ENCODE assay signal across 7 cellular contexts in genomic region chr12:48682927-48683326, GRCh38. TPM values are rescaled to one million over a fixed set of nuclear protein-coding genes. Genes with fewer than 3 reads are reported as not detected.
DNase-seq lines count a peak whose midpoint lies in the region; FAIRE-seq and TF ChIP-seq lines count a peak whose summit lies in the region.

No MANE protein-coding gene starts in this region.

- H3F3A ChIP-seq in GM23248 (ENCODE audit: insufficient read depth) = peaks cover 30% of the 10 kb centered on the region

- no peak for FAIRE-seq in small intestine (lab: Jason Lieb, UNC)

- peaks cover 40% of the 10 kb centered on the region for H3K79me2 ChIP-seq in GM23248 (ENCODE audit: insufficient read depth)

- H4K20me1 ChIP-seq in GM23248 (ENCODE audit: insufficient read depth) = no peaks in the 10 kb centered on the region; the same call in 1 of the 2 replicates

- H3K4me3 ChIP-seq in GM23248 = peak overlapping the region; percentile 90
- H3K4me3 ChIP-seq in SK-N-MC = peak overlapping the region; percentile 84
- peak overlapping the region; percentile 96 for H3K4me3 ChIP-seq in fibroblast of pulmonary artery (replicated peaks; ENCODE audit: low read depth, low read length)
- H3K4me3 ChIP-seq in small intestine (ENCODE audit: low read depth in 1 of 2, low read length in 2 of 2) = peak overlapping the region; percentile 44 to 60

- H3K27ac ChIP-seq in GM23248 = no peak overlapping the region
- no peak overlapping the region for H3K27ac ChIP-seq in SK-N-MC
- H3K27ac ChIP-seq in small intestine (ENCODE audit: low read depth in 1 of 2, low read length in 1 of 2) = no peak overlapping the region

- 98% methylated on average over 2 of the region's 2 CpGs for WGBS in GM23248 (ENCODE audit: low coverage in 1 of 2, low lambda C conversion rate in 2 of 2, missing lambda C conversion rate in 2 of 2), 2 experiments
- 71 to 81% (median 76%) methylated on average over 2 of the region's 2 CpGs for WGBS in small intestine, 3 donors

- in situ Hi-C loops in GM23248 (cut with MboI) = no loop called here

- H3K9me3 ChIP-seq in GM23248 (ENCODE audit: low read depth) (no peaks in the 10 kb centered on the region), SK-N-MC (ENCODE audit: low read depth, low read length) (no peaks in the 10 kb centered on the region), small intestine (ENCODE audit: control insufficient read depth, low read depth) (no peaks in the 10 kb centered on the region)

- H3K36me3 ChIP-seq in GM23248 (ENCODE audit: low read depth) (peaks cover 16% of the 10 kb centered on the region), SK-N-MC (ENCODE audit: insufficient read depth, low read length) (peaks cover 27% of the 10 kb centered on the region), small intestine (ENCODE audit: control insufficient read depth in 2 of 2, insufficient read depth in 2 of 2, low read length in 2 of 2) (peaks cover 0 to 6% of the 10 kb centered on the region in 2 donors)

- H3K4me2 ChIP-seq in GM23248 (ENCODE audit: unreplicated experiment) = peak overlapping the region; percentile 84

- H3K4me1 ChIP-seq in GM23248 (ENCODE audit: insufficient read depth) (peaks cover 31% of the 10 kb centered on the region), small intestine (ENCODE audit: control insufficient read depth in 2 of 2, insufficient read depth in 1 of 2, low read depth in 1 of 2, low read length in 1 of 2) (peaks cover 2 to 17% of the 10 kb centered on the region in 2 donors)

- peak overlapping the region; percentile 95 for H3K9ac ChIP-seq in GM23248
- peak overlapping the region; percentile 65 for H3K9ac ChIP-seq in SK-N-MC (ENCODE audit: insufficient read length)

- H2AFZ ChIP-seq in GM23248 = peak overlapping the region; percentile 98

- TF ChIP-seq CTCF in fibroblast of pulmonary artery (IDR thresholded peaks at IDR 0.05; ENCODE audit: low read length, missing control alignments) = no peak

- no peak for DNase-seq in GM23248
- no peak for DNase-seq in SK-N-MC (ENCODE audit: low read depth, low spot score)
- DNase-seq in fibroblast of pulmonary artery (ENCODE audit: low read depth) = no peak
- no peak for DNase-seq in small intestine
- no peak for DNase-seq in mucosa of gallbladder (ENCODE audit: low spot score)
- DNase-seq in NCI-H146 treated with DMSO at 0.1 percent for 48 hours (lab: John Stamatoyannopoulos, UW; ENCODE audit: unreplicated experiment) = no peak
- DNase-seq in HUDEP-2 (lab: John Stamatoyannopoulos, UW; ENCODE audit: unreplicated experiment in 76 of 76) = no peak

- H3K27me3 ChIP-seq in GM23248 (replicated peaks; ENCODE audit: insufficient read depth) = no peaks in the 10 kb centered on the region
- H3K27me3 ChIP-seq in small intestine (ENCODE audit: control insufficient read depth in 2 of 2, insufficient read depth in 2 of 2, low read length in 2 of 2) = no peaks in the 10 kb centered on the region

- no peaks in the 10 kb centered on the region for H3K9me2 ChIP-seq in GM23248 (ENCODE audit: insufficient read depth)

RNA-seq across cellular contexts. Expression of gene KANSL2, which starts 0.9 kb away (rescaled TPM):
- 25.7 and 44.4 TPM in 2 replicates for total RNA-seq in GM23248 (2014; rRNA removed; shearing (Covaris generic))
- polyA plus RNA-seq in GM23248 (2016; fragmentation: Nextera tagmentation; extraction: Ambion mirVana) (28.6 and 30.0 TPM in 2 replicates), small intestine (10 to 100 TPM; 23.5 to 28.9 (median 28.1) TPM)
- total RNA-seq in mucosa of gallbladder = 23.5 TPM

RNA-seq across cellular contexts. Expression of gene CCNT1, which starts 33.6 kb away (rescaled TPM):
- total RNA-seq in GM23248 (2014; rRNA removed; shearing (Covaris generic)) = 19.3 and 71.6 TPM in 2 replicates
- polyA plus RNA-seq in GM23248 (2016; fragmentation: Nextera tagmentation; extraction: Ambion mirVana) (5.5 and 6.7 TPM in 2 replicates), small intestine (1 to 10 TPM; 3.0 to 5.4 (median 4.7) TPM)
- 30.1 TPM for total RNA-seq in mucosa of gallbladder
